14 cellular contexts compared by ENCODE assay signal in genomic region chr6:2939315-2940009, GRCh38. TPM values are rescaled to one million over a fixed set of nuclear protein-coding genes. Genes with fewer than 3 reads are reported as not detected.
A peak's percentile ranks its signal among the peaks of the same experiment; 100 is the strongest.
DNase-seq lines count a peak whose midpoint lies in the region; ATAC-seq and TF ChIP-seq lines count a peak whose summit lies in the region.
"Had no signal": no experiment of that assay in that cellular context is flagged by ENCODE, and none has a peak within 500 bp of the region (broad histone marks: within the 10 kb centered on the region; RNA-seq: fewer than 3 reads in every experiment).

No MANE protein-coding gene starts in this region.

- H3K27ac ChIP-seq in CD4-positive, alpha-beta memory T cell (ENCODE audit: low read depth, low read length), result peak overlapping the region; percentile 61
- H3K27ac ChIP-seq in MM.1S (ENCODE audit: low read length) (no peak overlapping the region), coronary artery (peak overlapping the region; percentile 27 to 40)
- H3K27ac ChIP-seq: ascending aorta, SJCRH30 had no signal

- no peaks in the 10 kb centered on the region for H3K9me3 ChIP-seq in CD4-positive, alpha-beta memory T cell (ENCODE audit: control insufficient read depth in 1 of 2, low read length in 2 of 2)
- H3K9me3 ChIP-seq in MM.1S (replicated peaks; ENCODE audit: insufficient read depth, low read length), result no peaks in the 10 kb centered on the region
- H3K9me3 ChIP-seq: ascending aorta, SJCRH30 had no signal

- no peak overlapping the region for H2AFZ ChIP-seq in MM.1S (ENCODE audit: low read length)

- no peaks in the 10 kb centered on the region for H3K9me2 ChIP-seq in MM.1S (replicated peaks; ENCODE audit: insufficient read depth, low read length)

- H3K27me3 Mint-ChIP-seq in CD4-positive, alpha-beta memory T cell, result no peaks in the 10 kb centered on the region
- H3K27me3 Mint-ChIP-seq in naive thymus-derived CD8-positive, alpha-beta T cell, result no peaks in the 10 kb centered on the region
- H3K27me3 Mint-ChIP-seq in MCF 10A (ENCODE audit: insufficient read depth, unreplicated experiment), result no peaks in the 10 kb centered on the region

- H3K79me2 ChIP-seq in MM.1S (ENCODE audit: low read length), result no peaks in the 10 kb centered on the region

- no peak for ATAC-seq in naive thymus-derived CD8-positive, alpha-beta T cell
- ATAC-seq in HG03097 (IDR thresholded peaks at IDR 0.05; ENCODE audit: low FRiP score, unreplicated experiment) (no peak), HG03196 (IDR thresholded peaks at IDR 0.05; ENCODE audit: unreplicated experiment) (no peak)

- POLR2A ChIA-PET in CD4-positive, alpha-beta memory T cell (lab: Charles Lee; ENCODE audit: partially characterized antibody), result interaction anchor here (1.0 to 14.1 kb wide), 17 partner anchors 7 to 1078 kb away, joined by 3 to 248 read pairs (median 8); partner anchors contain the start of genes NQO2, RIPK1, SERPINB1 and SERPINB6
- POLR2A ChIA-PET in naive thymus-derived CD8-positive, alpha-beta T cell (lab: Charles Lee), result interaction anchor here (0.8 to 17.1 kb wide), 24 partner anchors 7 to 174 kb away, joined by 3 to 497 read pairs (median 8); partner anchors contain the start of genes NQO2, RIPK1, SERPINB1 and SERPINB6
- POLR2A ChIA-PET in MCF 10A (lab: Yijun Ruan, JAX), result no interaction called here

- H3F3A ChIP-seq in MM.1S (ENCODE audit: insufficient read depth, low read length), result peaks cover 52% of the 10 kb centered on the region

- TF ChIP-seq CTCF in MM.1S (IDR thresholded peaks at IDR 0.05; ENCODE audit: low read length), result no peak
- TF ChIP-seq CTCF in coronary artery (IDR thresholded peaks at IDR 0.05), result no peak
- TF ChIP-seq CTCF in MCF 10A (IDR thresholded peaks at IDR 0.05; ENCODE audit: unreplicated experiment), result no peak

- BruUV-seq in MCF 10A (replicated peaks; lab: Mats Ljungman, UMichigan), result no TSS peak

- no peak for DNase-seq in CD4-positive, alpha-beta memory T cell
- DNase-seq in MM.1S (no peak), coronary artery (ENCODE audit: low spot score) (no peak), MCF 10A (ENCODE audit: unreplicated experiment) (no peak), NCI-H446 treated with DMSO at 0.1 percent for 48 hours (lab: John Stamatoyannopoulos, UW) (no peak)
- DNase-seq in naive thymus-derived CD8-positive, alpha-beta T cell, result no peak
- DNase-seq: cortex of kidney, erythroblast, NCI-H1417, NCI-H446, SJCRH30 had no signal

- H3K4me1 ChIP-seq in CD4-positive, alpha-beta memory T cell (ENCODE audit: insufficient read depth, low read length), result peaks cover 81% of the 10 kb centered on the region
- peaks cover 35% of the 10 kb centered on the region for H3K4me1 ChIP-seq in MM.1S (ENCODE audit: low read length)
- H3K4me1 ChIP-seq: ascending aorta, SJCRH30 had no signal

- H3K4me3 ChIP-seq in CD4-positive, alpha-beta memory T cell (ENCODE audit: low read length in 2 of 2), result peak overlapping the region in 1 of 2 donors; percentile 58
- H3K4me3 ChIP-seq in MM.1S (ENCODE audit: low read length) (no peak overlapping the region), coronary artery (no peak overlapping the region)
- H3K4me3 ChIP-seq: ascending aorta, SJCRH30 had no signal

- CTCF ChIA-PET in CD4-positive, alpha-beta memory T cell (lab: Charles Lee; ENCODE audit: partially characterized antibody), result interaction anchor here (0.6 to 5.1 kb wide), 7 partner anchors 8 to 148 kb away, joined by 3 to 28 read pairs (median 10); no protein-coding TSS in a partner anchor
- CTCF ChIA-PET in MCF 10A (lab: Yijun Ruan, JAX), result interaction anchor here (0.7 to 2.2 kb wide), 4 partner anchors 9 to 77 kb away, joined by 4 to 6 read pairs (median 6); no protein-coding TSS in a partner anchor

- no peaks in the 10 kb centered on the region; the same call in 1 of the 2 replicates for H4K20me1 ChIP-seq in MM.1S (ENCODE audit: insufficient read depth, low read length)

- peaks cover 48 to 68% (median 58%) of the 10 kb centered on the region in 4 donors for H3K4me1 Mint-ChIP-seq in CD4-positive, alpha-beta memory T cell
- H3K4me1 Mint-ChIP-seq in naive thymus-derived CD8-positive, alpha-beta T cell, result peaks cover 31 to 79% (median 62%) of the 10 kb centered on the region in 4 donors
- H3K4me1 Mint-ChIP-seq in MCF 10A (ENCODE audit: insufficient read depth, unreplicated experiment), result no peaks in the 10 kb centered on the region

- H3K9me3 Mint-ChIP-seq in CD4-positive, alpha-beta memory T cell, result peaks cover 0 to 21% (median 18%) of the 10 kb centered on the region in 8 donors
- peaks cover 0 to 31% (median 14%) of the 10 kb centered on the region in 9 donors for H3K9me3 Mint-ChIP-seq in naive thymus-derived CD8-positive, alpha-beta T cell
- H3K9me3 Mint-ChIP-seq in MCF 10A (ENCODE audit: unreplicated experiment), result no peaks in the 10 kb centered on the region

- H3K27ac Mint-ChIP-seq in CD4-positive, alpha-beta memory T cell, result peak overlapping the region; percentile 89 to 99 (median 96)
- H3K27ac Mint-ChIP-seq in naive thymus-derived CD8-positive, alpha-beta T cell, result peak overlapping the region; percentile 84 to 99 (median 94)
- no peak overlapping the region for H3K27ac Mint-ChIP-seq in MCF 10A (ENCODE audit: low read depth, unreplicated experiment)

- intact Hi-C loops in CD4-positive, alpha-beta memory T cell (cut with micrococcal nuclease), result loop anchor here (1.0 to 10.0 kb wide), 2 partner anchors 50 to 175 kb away; partner anchors contain the start of gene WRNIP1
- intact Hi-C loops in MCF 10A (cut with micrococcal nuclease), result no loop called here

- H3K36me3 Mint-ChIP-seq in CD4-positive, alpha-beta memory T cell, result peaks cover 5 to 11% of the 10 kb centered on the region in 2 donors
- peaks cover 0 to 15% (median 13%) of the 10 kb centered on the region in 3 donors for H3K36me3 Mint-ChIP-seq in naive thymus-derived CD8-positive, alpha-beta T cell
- H3K36me3 Mint-ChIP-seq in MCF 10A (ENCODE audit: insufficient read depth, unreplicated experiment), result no peaks in the 10 kb centered on the region

- no peaks in the 10 kb centered on the region for H3K36me3 ChIP-seq in CD4-positive, alpha-beta memory T cell (ENCODE audit: insufficient read depth, low read length)
- H3K36me3 ChIP-seq in MM.1S (replicated peaks; ENCODE audit: insufficient read depth, low read length), result no peaks in the 10 kb centered on the region
- H3K36me3 ChIP-seq: ascending aorta, SJCRH30 had no signal

- H3K9ac ChIP-seq in MM.1S (ENCODE audit: low read length), result no peak overlapping the region

- peak overlapping the region in 5 of 8 donors; percentile 79 to 95 (median 92) for H3K4me3 Mint-ChIP-seq in CD4-positive, alpha-beta memory T cell
- peak overlapping the region in 9 of 10 donors; percentile 77 to 94 (median 86) for H3K4me3 Mint-ChIP-seq in naive thymus-derived CD8-positive, alpha-beta T cell
- H3K4me3 Mint-ChIP-seq in MCF 10A (ENCODE audit: unreplicated experiment), result no peak overlapping the region

- H3K4me2 ChIP-seq in MM.1S (ENCODE audit: low read depth, low read length), result peak overlapping the region; percentile 32; the same call in 1 of the 2 replicates

- no peaks in the 10 kb centered on the region for H3K27me3 ChIP-seq in CD4-positive, alpha-beta memory T cell (ENCODE audit: insufficient read depth, low read length)
- peaks cover 35% of the 10 kb centered on the region for H3K27me3 ChIP-seq in MM.1S (replicated peaks; ENCODE audit: insufficient read depth, low read length)
- H3K27me3 ChIP-seq: ascending aorta, SJCRH30 had no signal

RNA-seq across cellular contexts. Expression of gene SERPINB6, which starts 31.9 kb away (rescaled TPM):
- 10 to 100 TPM; 41.2 to 41.9 TPM for total RNA-seq in CD4-positive, alpha-beta memory T cell
- polyA plus RNA-seq in CD4-positive, alpha-beta memory T cell, result 10 to 100 TPM; 47.1 to 58.0 TPM
- total RNA-seq in naive thymus-derived CD8-positive, alpha-beta T cell, result 100 to 1,000 TPM; 125 to 134 TPM
- polyA plus RNA-seq in naive thymus-derived CD8-positive, alpha-beta T cell, result 100 to 1,000 TPM; 128 to 152 (median 141) TPM
- total RNA-seq in MCF 10A (2022), result 68.5 and 75.6 TPM in 2 replicates

RNA-seq across cellular contexts. Expression of gene SERPINB9, which starts 36.4 kb away (rescaled TPM):
- 10 to 100 TPM; 83.2 to 88.5 TPM for total RNA-seq in CD4-positive, alpha-beta memory T cell
- polyA plus RNA-seq in CD4-positive, alpha-beta memory T cell, result 10 to 100 TPM; 20.4 to 41.0 TPM
- 10 to 100 TPM; 56.6 to 57.1 TPM for total RNA-seq in naive thymus-derived CD8-positive, alpha-beta T cell
- polyA plus RNA-seq in naive thymus-derived CD8-positive, alpha-beta T cell, result 10 to 100 TPM; 29.9 to 37.2 (median 35.0) TPM
- not detected in 2 replicates for total RNA-seq in MCF 10A (2022)

Comparison
In these comparisons a context has a peak if more than half of its experiments do, and no peak if none do; other contexts are left out.
1. RNA of gene SERPINB9, which starts 36.4 kb away (total RNA-seq): 83.2 to 88.5 TPM in CD4-positive, alpha-beta memory T cell and 56.6 to 57.1 TPM in naive thymus-derived CD8-positive, alpha-beta T cell; not detected in MCF 10A; every median in the first group is over 10 times any median in the second.